Comparison of ENCODE assay signal across 1 cellular context in the genomic region with DNA sequence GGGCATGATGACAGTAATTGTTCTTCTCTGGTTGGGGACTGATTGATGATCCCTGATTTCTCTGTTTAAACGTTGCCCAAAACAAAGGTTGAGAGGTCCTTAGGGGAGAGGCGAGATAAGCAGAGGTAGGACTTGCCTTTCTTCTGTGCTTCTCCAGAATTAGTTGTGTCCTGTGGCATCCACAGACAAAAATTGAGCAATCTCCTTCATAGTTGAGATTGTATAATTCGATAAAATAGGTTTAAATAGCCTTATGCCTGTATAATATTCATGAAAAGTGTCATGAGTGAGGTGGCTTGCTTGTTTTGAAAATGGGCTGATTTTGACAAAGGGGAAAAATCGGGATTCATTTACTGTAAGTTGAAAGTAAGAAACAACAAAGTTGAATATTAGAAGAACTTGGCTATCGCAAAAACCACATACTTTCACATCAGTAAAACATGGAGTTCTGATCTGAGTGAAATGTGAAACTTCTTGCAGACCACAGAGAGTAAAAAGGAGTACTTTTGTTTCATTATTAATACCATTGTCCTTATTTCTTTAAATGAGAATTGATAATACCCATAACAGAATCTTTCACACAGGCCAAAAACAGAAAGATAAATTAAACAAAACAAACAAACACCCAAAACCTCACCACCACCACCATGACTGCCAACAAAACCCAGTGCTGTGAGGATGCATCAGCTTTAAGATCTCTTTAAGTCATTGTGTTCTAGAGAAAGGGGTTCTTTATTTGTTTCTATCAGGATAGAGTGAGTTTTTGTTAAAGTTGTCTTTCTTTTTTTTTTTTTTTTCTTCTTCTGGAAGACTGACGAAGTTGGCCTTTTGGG.
TF ChIP-seq lines count a peak whose summit lies in the region.

No MANE protein-coding gene starts in this region.

TF ChIP-seq in GM12878, 131 proteins besides CTCF, POLR2A, EP300 and RAD21 (continued from another document):
- TF ChIP-seq, protein P1, sequence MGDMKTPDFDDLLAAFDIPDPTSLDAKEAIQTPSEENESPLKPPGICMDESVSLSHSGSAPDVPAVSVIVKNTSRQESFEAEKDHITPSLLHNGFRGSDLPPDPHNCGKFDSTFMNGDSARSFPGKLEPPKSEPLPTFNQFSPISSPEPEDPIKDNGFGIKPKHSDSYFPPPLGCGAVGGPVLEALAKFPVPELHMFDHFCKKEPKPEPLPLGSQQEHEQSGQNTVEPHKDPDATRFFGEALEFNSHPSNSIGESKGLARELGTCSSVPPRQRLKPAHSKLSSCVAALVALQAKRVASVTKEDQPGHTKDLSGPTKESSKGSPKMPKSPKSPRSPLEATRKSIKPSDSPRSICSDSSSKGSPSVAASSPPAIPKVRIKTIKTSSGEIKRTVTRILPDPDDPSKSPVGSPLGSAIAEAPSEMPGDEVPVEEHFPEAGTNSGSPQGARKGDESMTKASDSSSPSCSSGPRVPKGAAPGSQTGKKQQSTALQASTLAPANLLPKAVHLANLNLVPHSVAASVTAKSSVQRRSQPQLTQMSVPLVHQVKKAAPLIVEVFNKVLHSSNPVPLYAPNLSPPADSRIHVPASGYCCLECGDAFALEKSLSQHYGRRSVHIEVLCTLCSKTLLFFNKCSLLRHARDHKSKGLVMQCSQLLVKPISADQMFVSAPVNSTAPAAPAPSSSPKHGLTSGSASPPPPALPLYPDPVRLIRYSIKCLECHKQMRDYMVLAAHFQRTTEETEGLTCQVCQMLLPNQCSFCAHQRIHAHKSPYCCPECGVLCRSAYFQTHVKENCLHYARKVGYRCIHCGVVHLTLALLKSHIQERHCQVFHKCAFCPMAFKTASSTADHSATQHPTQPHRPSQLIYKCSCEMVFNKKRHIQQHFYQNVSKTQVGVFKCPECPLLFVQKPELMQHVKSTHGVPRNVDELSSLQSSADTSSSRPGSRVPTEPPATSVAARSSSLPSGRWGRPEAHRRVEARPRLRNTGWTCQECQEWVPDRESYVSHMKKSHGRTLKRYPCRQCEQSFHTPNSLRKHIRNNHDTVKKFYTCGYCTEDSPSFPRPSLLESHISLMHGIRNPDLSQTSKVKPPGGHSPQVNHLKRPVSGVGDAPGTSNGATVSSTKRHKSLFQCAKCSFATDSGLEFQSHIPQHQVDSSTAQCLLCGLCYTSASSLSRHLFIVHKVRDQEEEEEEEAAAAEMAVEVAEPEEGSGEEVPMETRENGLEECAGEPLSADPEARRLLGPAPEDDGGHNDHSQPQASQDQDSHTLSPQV (IDR thresholded peaks at IDR 0.05): no peak
- no peak for TF ChIP-seq PRDM15 (CRISPR knock-in tag; IDR thresholded peaks at IDR 0.05)
- no peak for TF ChIP-seq CREB1 (IDR thresholded peaks at IDR 0.05; ENCODE audit: low read depth)
